Comparison of ENCODE assay signal across 7 cellular contexts in the genomic region with DNA sequence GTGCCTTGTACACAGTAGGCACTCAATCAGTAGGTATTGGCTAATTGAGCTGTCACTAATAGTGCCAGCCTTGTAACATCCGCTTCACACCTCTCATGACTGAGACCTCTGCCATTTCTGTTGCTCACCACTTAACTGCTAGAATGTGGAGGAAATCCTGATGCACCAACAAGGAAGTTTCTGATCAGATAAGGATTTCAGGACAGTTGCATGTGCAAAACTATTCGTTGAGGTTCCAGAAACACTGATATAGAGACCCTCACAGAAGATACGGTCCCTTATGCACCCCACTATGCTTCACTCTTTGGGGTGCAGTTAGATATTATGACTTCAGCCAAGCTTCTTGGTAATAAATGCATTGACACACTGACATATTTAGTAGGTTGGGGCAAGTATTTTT.
"Had no signal": no experiment of that assay in that cellular context is flagged by ENCODE, and none has a peak within 500 bp of the region (broad histone marks: within the 10 kb centered on the region; RNA-seq: fewer than 3 reads in every experiment).

No MANE protein-coding gene starts in this region.

- H3K4me3 ChIP-seq: GM12878 had no signal

- FAIRE-seq: G401.6, GM12878, GM12891, GM12892, GM18507, GM19239 had no signal

- ATAC-seq: GM12878 had no signal

- DNase-seq: GDM1 had no signal
